Comparison of ENCODE assay signal across 23 cellular contexts in genomic region chr11:95993438-95994339, GRCh38.
DNase-seq lines count a peak whose midpoint lies in the region; ATAC-seq and TF ChIP-seq lines count a peak whose summit lies in the region.
"Had no signal": no experiment of that assay in that cellular context is flagged by ENCODE, and none has a peak within 500 bp of the region (broad histone marks: within the 10 kb centered on the region; RNA-seq: fewer than 3 reads in every experiment).

No MANE protein-coding gene starts in this region.

- no peak overlapping the region for H2AFZ ChIP-seq in osteoblast (ENCODE audit: low read length)

- H3K4me2 ChIP-seq in osteoblast (ENCODE audit: insufficient read depth, low read length) = peak overlapping the region; percentile 40
- H3K4me2 ChIP-seq: BLaER1 treated with 17β-estradiol and CSF1 and Interleukin-3, amounts not matched to agents 10 nM and 100 nM; SK-N-SH had no signal

- H3K27me3 ChIP-seq in CD4-positive, CD25-positive, alpha-beta regulatory T cell (ENCODE audit: control insufficient read depth, insufficient read depth, low read length) = no peaks in the 10 kb centered on the region
- H3K27me3 ChIP-seq in osteoblast (ENCODE audit: insufficient read depth, low read length) = no peaks in the 10 kb centered on the region
- H3K27me3 ChIP-seq: BLaER1 treated with 17β-estradiol and CSF1 and Interleukin-3, amounts not matched to agents 10 nM and 100 nM; gastrocnemius medialis; ovary had no signal

- peak overlapping the region in 2 of 3 donors; percentile 18 to 57 for H3K27ac Mint-ChIP-seq in CD4-positive, CD25-positive, alpha-beta regulatory T cell
- H3K27ac Mint-ChIP-seq: HFFc6 had no signal

- peaks cover 22% of the 10 kb centered on the region for H3K36me3 ChIP-seq in CD4-positive, CD25-positive, alpha-beta regulatory T cell (ENCODE audit: control insufficient read depth, insufficient read depth, low read length)
- H3K36me3 ChIP-seq in osteoblast (ENCODE audit: insufficient read depth, low read length) = peaks cover 14% of the 10 kb centered on the region
- H3K36me3 ChIP-seq: gastrocnemius medialis, ovary had no signal

- no peak for TF ChIP-seq CTCF in osteoblast (IDR thresholded peaks at IDR 0.05; ENCODE audit: extremely low read depth, low read depth, low read length)

- H3K4me3 ChIP-seq in CD4-positive, CD25-positive, alpha-beta regulatory T cell (ENCODE audit: low read depth, low read length) = no peak overlapping the region
- no peak overlapping the region for H3K4me3 ChIP-seq in osteoblast (ENCODE audit: insufficient read depth, low read length)
- H3K4me3 ChIP-seq: BLaER1 treated with 17β-estradiol and CSF1 and Interleukin-3, amounts not matched to agents 10 nM and 100 nM; gastrocnemius medialis; ovary had no signal

- no peaks in the 10 kb centered on the region for H4K20me1 ChIP-seq in osteoblast (ENCODE audit: insufficient read depth, low read length)

- TF ChIP-seq RAD21 in Ishikawa (IDR thresholded peaks at IDR 0.05; ENCODE audit: low read depth) = no peak

- H3K4me1 Mint-ChIP-seq in CD4-positive, CD25-positive, alpha-beta regulatory T cell = peaks cover 13 to 20% (median 18%) of the 10 kb centered on the region in 4 donors

- H3K36me3 Mint-ChIP-seq in CD4-positive, CD25-positive, alpha-beta regulatory T cell = peaks cover 31% of the 10 kb centered on the region

- H3K79me2 ChIP-seq in osteoblast (ENCODE audit: insufficient read depth, low read length) = peaks cover 40% of the 10 kb centered on the region

- no peak overlapping the region for H3K4me3 Mint-ChIP-seq in CD4-positive, CD25-positive, alpha-beta regulatory T cell
- H3K4me3 Mint-ChIP-seq: HFFc6 had no signal

- H3K27ac ChIP-seq in CD4-positive, CD25-positive, alpha-beta regulatory T cell (ENCODE audit: insufficient read depth, low read length, poor library complexity, severe bottlenecking) = no peak overlapping the region
- peak overlapping the region; percentile 27 for H3K27ac ChIP-seq in osteoblast (ENCODE audit: low read depth, low read length)
- H3K27ac ChIP-seq: BLaER1 treated with 17β-estradiol and CSF1 and Interleukin-3, amounts not matched to agents 10 nM and 100 nM; gastrocnemius medialis had no signal

- no peaks in the 10 kb centered on the region for H3K9me3 Mint-ChIP-seq in CD4-positive, CD25-positive, alpha-beta regulatory T cell
- H3K9me3 Mint-ChIP-seq: HFFc6 had no signal

- ATAC-seq in CD4-positive, CD25-positive, alpha-beta regulatory T cell (ENCODE audit: low read depth in 2 of 2) = no peak
- ATAC-seq in GM19328 (IDR thresholded peaks at IDR 0.05; ENCODE audit: unreplicated experiment) = no peak
- no peak for ATAC-seq in GM19023 (IDR thresholded peaks at IDR 0.05; ENCODE audit: unreplicated experiment)
- ATAC-seq in HG03025 (IDR thresholded peaks at IDR 0.05; ENCODE audit: low FRiP score, unreplicated experiment) = no peak
- no peak for ATAC-seq in GM21576 (IDR thresholded peaks at IDR 0.05; ENCODE audit: unreplicated experiment)
- ATAC-seq: gastrocnemius medialis; stimulated activated naive CD8-positive, alpha-beta T cell treated with anti-CD3 and anti-CD28 coated beads, Interleukin-15, Interleukin-2, amounts not matched to agents 100 U/mL and 50 U/mL, for 24 hours had no signal

- H3K4me1 ChIP-seq in CD4-positive, CD25-positive, alpha-beta regulatory T cell (ENCODE audit: control insufficient read depth, insufficient read depth, low read length, poor library complexity, severe bottlenecking) = no peaks in the 10 kb centered on the region
- H3K4me1 ChIP-seq in osteoblast (ENCODE audit: insufficient read depth, low read length) = peaks cover 32% of the 10 kb centered on the region
- H3K4me1 ChIP-seq: BLaER1 treated with 17β-estradiol and CSF1 and Interleukin-3, amounts not matched to agents 10 nM and 100 nM; gastrocnemius medialis had no signal

- no peak for DNase-seq in CD4-positive, CD25-positive, alpha-beta regulatory T cell
- DNase-seq in iris pigment epithelial cell (ENCODE audit: low read depth) = peak; percentile 62
- no peak for DNase-seq in osteoblast (ENCODE audit: insufficient read length, low spot score, missing footprints)
- DNase-seq: activated CD4-positive, CD25-positive, alpha-beta regulatory T cell; activated T-cell treated with anti-CD3 and anti-CD28 coated beads, Interleukin-2, amount 50 U/mL, for 48 hours; cortex of kidney; DMS153; gastrocnemius medialis; GDM1; HFFc6; MM.1S; NCI-H226; NK-92 treated with Interleukin-12 subunit alpha and Interleukin-12 subunit beta, amount 100 ng/mL, for 24 hours; ovary; SK-N-SH; stimulated activated naive CD8-positive, alpha-beta T cell treated with anti-CD3 and anti-CD28 coated beads, Interleukin-15, Interleukin-2, amounts not matched to agents 100 U/mL and 50 U/mL, for 24 hours; T-helper 9 cell had no signal

- no peak for TF ChIP-seq EP300 in Ishikawa (IDR thresholded peaks at IDR 0.05; ENCODE audit: borderline replicate concordance)

- no peaks in the 10 kb centered on the region for H3K27me3 Mint-ChIP-seq in CD4-positive, CD25-positive, alpha-beta regulatory T cell

- no peaks in the 10 kb centered on the region for H3K9me3 ChIP-seq in CD4-positive, CD25-positive, alpha-beta regulatory T cell (ENCODE audit: control insufficient read depth in 2 of 2, low read length in 2 of 2)
- H3K9me3 ChIP-seq in osteoblast (ENCODE audit: low read depth, low read length) = no peaks in the 10 kb centered on the region
- H3K9me3 ChIP-seq: BLaER1 treated with 17β-estradiol and CSF1 and Interleukin-3, amounts not matched to agents 10 nM and 100 nM; gastrocnemius medialis; ovary; SK-N-SH had no signal

TF ChIP-seq in Ishikawa, 13 proteins besides CTCF, POLR2A, EP300 and RAD21:
- TF ChIP-seq ZBTB7A (IDR thresholded peaks at IDR 0.05; ENCODE audit: low read depth) (no peak), USF1 (IDR thresholded peaks at IDR 0.05) (0 out of 2 replicates have a peak, but pooled peaks have one; percentile 17)
